32 cellular contexts compared by ENCODE assay signal in the genomic region with DNA sequence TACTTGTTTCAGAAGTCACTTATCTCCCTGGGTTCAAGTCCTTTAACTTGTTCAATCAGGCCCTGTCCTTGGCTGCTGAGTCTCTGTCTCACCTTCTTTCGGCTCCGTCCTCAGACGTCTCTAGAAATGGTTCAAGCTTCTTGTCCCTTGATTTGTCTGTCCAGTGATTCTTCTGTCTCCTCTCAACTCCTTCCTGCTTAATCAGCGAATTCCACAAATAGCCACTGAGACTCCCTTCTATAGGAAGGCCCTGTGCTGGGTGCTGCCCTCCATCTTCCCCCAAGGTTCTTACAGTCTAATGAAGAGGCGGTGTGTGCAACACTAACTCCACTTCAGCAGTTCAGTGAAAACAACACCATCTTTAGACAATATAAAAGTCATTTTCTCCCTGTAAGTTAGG. TPM values are rescaled to one million over a fixed set of nuclear protein-coding genes. Genes with fewer than 3 reads are reported as not detected.
"Had no signal": no experiment of that assay in that cellular context is flagged by ENCODE, and none has a peak within 500 bp of the region (broad histone marks: within the 10 kb centered on the region; RNA-seq: fewer than 3 reads in every experiment).

No MANE protein-coding gene starts in this region.

- H3K27ac Mint-ChIP-seq: activated CD4-positive, alpha-beta T cell treated with anti-CD3 and anti-CD28 coated beads, Interleukin-2, amount 10 ng/mL, durations not matched to agents 24 days and 14 days; activated CD8-positive, alpha-beta T cell treated with anti-CD3 and anti-CD28 coated beads, Interleukin-2, amount 10 ng/mL, durations not matched to agents 7 days and 5 days; activated naive CD4-positive, alpha-beta T cell treated with anti-CD3 and anti-CD28 coated beads, Interleukin-2, amount 50 U/mL, for 24 hours; activated naive CD8-positive, alpha-beta T cell treated with anti-CD3 and anti-CD28 coated beads, Interleukin-2, amount 10 ng/mL, durations not matched to agents 7 days and 5 days; activated T-cell treated with anti-CD3 and anti-CD28 coated beads, Interleukin-2, amount 50 U/mL, for 24 hours; activated T-helper 1 cell treated with anti-CD3 and anti-CD28 coated beads, Interleukin-12 subunit alpha, Interleukin-12 subunit beta, Interleukin-2, Interleukin-4 antibody, amounts not matched to agents 30 ng/mL and 10 ng/mL and 1 ng/mL, durations not matched to agents 14 hours and 24 hours and 36 hours had no signal

- H3K27me3 Mint-ChIP-seq: activated naive CD4-positive, alpha-beta T cell treated with anti-CD3 and anti-CD28 coated beads, Interleukin-2, amount 50 U/mL, for 24 hours had no signal

- DNase-seq: activated CD4-positive, alpha-beta T cell treated with anti-CD3 and anti-CD28 coated beads, Interleukin-2, amount 10 ng/mL, durations not matched to agents 24 days and 14 days; activated CD4-positive, alpha-beta T cell treated with anti-CD3 and anti-CD28 coated beads, Interleukin-2, amount 50 U/mL, for 48 hours; activated CD8-positive, alpha-beta T cell treated with anti-CD3 and anti-CD28 coated beads, Interleukin-2, amount 10 ng/mL, durations not matched to agents 7 days and 5 days; activated gamma-delta T cell; activated naive CD4-positive, alpha-beta T cell treated with Interleukin-2 at 50 U/mL for 16 hours; activated naive CD8-positive, alpha-beta T cell treated with anti-CD3 and anti-CD28 coated beads, Interleukin-2, amount 10 ng/mL, durations not matched to agents 7 days and 5 days; activated T-cell treated with anti-CD3 and anti-CD28 coated beads, Interleukin-2, amount 50 U/mL, for 24 hours; amygdala; NCI-H1092 treated with DMSO at 0.1 percent for 48 hours; NCI-H1417; NCI-H146; NCI-H187; NCI-H2029 treated with DMSO at 0.1 percent for 48 hours; NCI-H2107; NCI-H2171; NCI-H510A; NCI-H526; NCI-H748 treated with DMSO at 0.1 percent for 48 hours; NK-92 treated with Interleukin-12 subunit alpha and Interleukin-12 subunit beta, amount 100 ng/mL, for 24 hours; PC-3; Peyer's patch; RPMI8226; SIG-M5; SW 1271; T1000; WERI-Rb-1 had no signal

- H3K27me3 ChIP-seq: ascending aorta, cardiac muscle cell, Peyer's patch had no signal

- H3K9me3 Mint-ChIP-seq: activated CD4-positive, alpha-beta T cell treated with anti-CD3 and anti-CD28 coated beads, Interleukin-2, amount 10 ng/mL, durations not matched to agents 24 days and 14 days; activated naive CD4-positive, alpha-beta T cell treated with anti-CD3 and anti-CD28 coated beads, Interleukin-2, amount 50 U/mL, for 24 hours; activated naive CD8-positive, alpha-beta T cell treated with anti-CD3 and anti-CD28 coated beads, Interleukin-2, amount 10 ng/mL, durations not matched to agents 7 days and 5 days; activated T-cell treated with anti-CD3 and anti-CD28 coated beads, Interleukin-2, amount 50 U/mL, for 24 hours; activated T-helper 1 cell treated with anti-CD3 and anti-CD28 coated beads, Interleukin-12 subunit alpha, Interleukin-12 subunit beta, Interleukin-2, Interleukin-4 antibody, amounts not matched to agents 30 ng/mL and 10 ng/mL and 1 ng/mL, durations not matched to agents 14 hours and 24 hours and 36 hours; central memory CD8-positive, alpha-beta T cell had no signal

- H3K4me3 ChIP-seq: ascending aorta, cardiac muscle cell, Peyer's patch had no signal

- H3K36me3 Mint-ChIP-seq: activated naive CD4-positive, alpha-beta T cell treated with anti-CD3 and anti-CD28 coated beads, Interleukin-2, amount 50 U/mL, for 24 hours; activated naive CD8-positive, alpha-beta T cell treated with anti-CD3 and anti-CD28 coated beads, Interleukin-2, amount 10 ng/mL, durations not matched to agents 7 days and 5 days had no signal

- H3K4me1 ChIP-seq: Peyer's patch had no signal

- H3K27ac ChIP-seq: ascending aorta, cardiac muscle cell, Peyer's patch, WERI-Rb-1 had no signal

- H3K36me3 ChIP-seq: ascending aorta, cardiac muscle cell, Peyer's patch, WERI-Rb-1 had no signal

- H3K9me3 ChIP-seq: ascending aorta, Peyer's patch had no signal

- ATAC-seq: activated CD8-positive, alpha-beta T cell treated with anti-CD3 and anti-CD28 coated beads, Interleukin-2, amount 10 ng/mL, durations not matched to agents 7 days and 5 days; PC-3; Right ventricle myocardium inferior had no signal

- H3K4me3 Mint-ChIP-seq: activated CD4-positive, alpha-beta T cell treated with anti-CD3 and anti-CD28 coated beads, Interleukin-2, amount 10 ng/mL, durations not matched to agents 24 days and 14 days; activated CD8-positive, alpha-beta T cell treated with anti-CD3 and anti-CD28 coated beads, Interleukin-2, amount 10 ng/mL, durations not matched to agents 7 days and 5 days; activated naive CD4-positive, alpha-beta T cell treated with anti-CD3 and anti-CD28 coated beads, Interleukin-2, amount 50 U/mL, for 24 hours; activated naive CD8-positive, alpha-beta T cell treated with anti-CD3 and anti-CD28 coated beads, Interleukin-2, amount 10 ng/mL, durations not matched to agents 7 days and 5 days; activated T-cell treated with anti-CD3 and anti-CD28 coated beads, Interleukin-2, amount 50 U/mL, for 24 hours; activated T-helper 1 cell treated with anti-CD3 and anti-CD28 coated beads, Interleukin-12 subunit alpha, Interleukin-12 subunit beta, Interleukin-2, Interleukin-4 antibody, amounts not matched to agents 30 ng/mL and 10 ng/mL and 1 ng/mL, durations not matched to agents 14 hours and 24 hours and 36 hours; central memory CD8-positive, alpha-beta T cell had no signal

- H3K4me1 Mint-ChIP-seq: activated naive CD4-positive, alpha-beta T cell treated with anti-CD3 and anti-CD28 coated beads, Interleukin-2, amount 50 U/mL, for 24 hours; central memory CD8-positive, alpha-beta T cell had no signal

RNA-seq across cellular contexts. Expression of gene FAM241B, which starts 12.7 kb away (rescaled TPM):
- total RNA-seq: ascending aorta had no signal
